In genomic region chr20:42612262-42612661, GRCh38 we compare ENCODE assay signal across 7 cellular contexts.
"Had no signal": no experiment of that assay in that cellular context is flagged by ENCODE, and none has a peak within 500 bp of the region (broad histone marks: within the 10 kb centered on the region; RNA-seq: fewer than 3 reads in every experiment).

No MANE protein-coding gene starts in this region.

- ATAC-seq: GM23338, K562 had no signal

- H3K27ac ChIP-seq: HL-60 had no signal

- H3K4me3 Mint-ChIP-seq: GM23338, H9 had no signal

- H3K4me2 ChIP-seq: GM23338 had no signal

- DNase-seq: H9, HCEC 1CT, IMR-90, KG1 had no signal

- H3K4me1 Mint-ChIP-seq: GM23338, H9 had no signal

- H2AFZ ChIP-seq: GM23338 had no signal

- H3K4me3 ChIP-seq: GM23338, K562 had no signal

- H3K27ac Mint-ChIP-seq: GM23338, H9 had no signal
